Comparison of ENCODE assay signal across 15 cellular contexts in genomic region chr5:58069846-58070245, GRCh38.
"Had no signal": no experiment of that assay in that cellular context is flagged by ENCODE, and none has a peak within 500 bp of the region (broad histone marks: within the 10 kb centered on the region; RNA-seq: fewer than 3 reads in every experiment).

No MANE protein-coding gene starts in this region.

- ATAC-seq: natural killer cell treated with Interleukin-12 subunit alpha and Interleukin-12 subunit beta and Interleukin-15 and Interleukin-18, amount 100 ng/mL, for 72 hours; psoas muscle; sciatic nerve; stimulated activated naive B cell treated with anti-CD40 and anti-IgM and Interleukin-4, amounts not matched to agents 10 μg/mL and 1 μg/mL and 100 μg/mL, for 72 hours had no signal

- H3K4me3 Mint-ChIP-seq: natural killer cell treated with Interleukin-12 subunit alpha and Interleukin-12 subunit beta and Interleukin-15 and Interleukin-18, amount 100 ng/mL, for 72 hours; stimulated activated naive B cell treated with anti-CD40 and anti-IgM and Interleukin-4, amounts not matched to agents 10 μg/mL and 1 μg/mL and 100 μg/mL, for 72 hours had no signal

- FAIRE-seq: colon had no signal

- H3K9me3 Mint-ChIP-seq: natural killer cell treated with Interleukin-12 subunit alpha and Interleukin-12 subunit beta and Interleukin-15 and Interleukin-18, amount 100 ng/mL, for 72 hours had no signal

- H3K36me3 ChIP-seq: ascending aorta, cardiac muscle cell, tibial nerve had no signal

- H3K27ac ChIP-seq: ascending aorta, cardiac muscle cell, psoas muscle, tibial nerve had no signal

- H3K27me3 ChIP-seq: ascending aorta, cardiac muscle cell, tibial nerve had no signal

- H3K4me3 ChIP-seq: ascending aorta, cardiac muscle cell, psoas muscle, tibial nerve had no signal

- DNase-seq: activated CD4-positive, alpha-beta T cell treated with anti-CD3 and anti-CD28 coated beads for 1 hour; activated CD4-positive, alpha-beta T cell treated with anti-CD3 and anti-CD28 coated beads, Interleukin-2, amount 50 U/mL, for 48 hours; activated gamma-delta T cell; activated T-cell treated with anti-CD3 and anti-CD28 coated beads, Interleukin-2, amount 50 U/mL, for 48 hours; hypothalamus; nucleus accumbens; psoas muscle; stimulated activated CD4-positive, alpha-beta T cell treated with anti-CD3 and anti-CD28 coated beads, Interleukin-2, amount 100 ng/mL, for 24 hours; stimulated activated naive B cell treated with anti-CD40 and anti-IgM and Interleukin-4, amounts not matched to agents 10 μg/mL and 1 μg/mL and 100 μg/mL, for 72 hours had no signal

- H3K9me3 ChIP-seq: ascending aorta, psoas muscle, tibial nerve had no signal

- H3K27me3 Mint-ChIP-seq: natural killer cell treated with Interleukin-12 subunit alpha and Interleukin-12 subunit beta and Interleukin-15 and Interleukin-18, amount 100 ng/mL, for 72 hours; stimulated activated naive B cell treated with anti-CD40 and anti-IgM and Interleukin-4, amounts not matched to agents 10 μg/mL and 1 μg/mL and 100 μg/mL, for 72 hours had no signal

- H3K27ac Mint-ChIP-seq: natural killer cell treated with Interleukin-12 subunit alpha and Interleukin-12 subunit beta and Interleukin-15 and Interleukin-18, amount 100 ng/mL, for 72 hours; stimulated activated naive B cell treated with anti-CD40 and anti-IgM and Interleukin-4, amounts not matched to agents 10 μg/mL and 1 μg/mL and 100 μg/mL, for 72 hours had no signal

- H3K36me3 Mint-ChIP-seq: natural killer cell treated with Interleukin-12 subunit alpha and Interleukin-12 subunit beta and Interleukin-15 and Interleukin-18, amount 100 ng/mL, for 72 hours; stimulated activated naive B cell treated with anti-CD40 and anti-IgM and Interleukin-4, amounts not matched to agents 10 μg/mL and 1 μg/mL and 100 μg/mL, for 72 hours had no signal

- H3K4me1 Mint-ChIP-seq: stimulated activated naive B cell treated with anti-CD40 and anti-IgM and Interleukin-4, amounts not matched to agents 10 μg/mL and 1 μg/mL and 100 μg/mL, for 72 hours had no signal
